Comparison of ENCODE assay signal across 8 cellular contexts in the genomic region with DNA sequence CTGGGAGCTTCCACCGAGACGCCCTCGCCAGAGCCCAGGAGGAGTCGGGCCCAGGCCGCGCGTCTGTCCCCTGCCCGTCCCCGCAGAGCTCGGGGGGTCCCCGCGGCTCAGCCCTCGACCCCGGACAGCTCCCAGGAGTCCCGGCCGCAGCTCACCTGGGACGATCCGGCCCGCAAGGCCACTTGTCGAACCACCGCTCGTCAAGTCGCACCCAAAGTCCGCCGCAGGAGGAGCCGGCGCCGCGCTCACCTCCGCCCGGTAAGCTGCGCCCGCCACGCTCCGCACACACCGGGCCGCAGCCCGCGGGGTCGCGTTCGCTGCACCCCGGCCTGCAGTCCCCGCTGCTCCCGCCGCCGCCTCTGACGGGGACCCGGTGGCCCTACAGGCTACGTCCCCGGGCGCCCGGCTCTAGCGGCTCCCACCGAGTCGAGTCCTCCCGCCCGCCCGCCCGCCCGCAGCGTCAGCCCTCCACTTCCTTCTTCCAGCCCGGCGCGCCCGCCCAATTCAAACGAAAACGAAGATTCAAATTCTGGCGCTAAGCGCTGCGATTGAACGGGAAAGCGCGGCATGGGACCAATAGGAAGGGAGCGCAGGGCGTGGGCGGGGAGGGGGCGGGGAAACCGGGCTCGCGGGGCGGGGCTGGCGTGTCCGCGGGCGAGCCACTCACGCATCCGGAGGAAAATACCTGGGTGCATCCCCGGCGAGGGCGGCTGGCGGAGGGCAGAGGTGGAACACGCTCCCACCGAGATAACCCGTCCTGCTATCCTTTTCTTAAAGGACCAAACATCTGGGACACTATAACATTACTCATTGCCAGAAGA. TPM values are rescaled to one million over a fixed set of nuclear protein-coding genes. Genes with fewer than 3 reads are reported as not detected.
DNase-seq lines count a peak whose midpoint lies in the region; ATAC-seq and TF ChIP-seq lines count a peak whose summit lies in the region.

A gene with protein sequence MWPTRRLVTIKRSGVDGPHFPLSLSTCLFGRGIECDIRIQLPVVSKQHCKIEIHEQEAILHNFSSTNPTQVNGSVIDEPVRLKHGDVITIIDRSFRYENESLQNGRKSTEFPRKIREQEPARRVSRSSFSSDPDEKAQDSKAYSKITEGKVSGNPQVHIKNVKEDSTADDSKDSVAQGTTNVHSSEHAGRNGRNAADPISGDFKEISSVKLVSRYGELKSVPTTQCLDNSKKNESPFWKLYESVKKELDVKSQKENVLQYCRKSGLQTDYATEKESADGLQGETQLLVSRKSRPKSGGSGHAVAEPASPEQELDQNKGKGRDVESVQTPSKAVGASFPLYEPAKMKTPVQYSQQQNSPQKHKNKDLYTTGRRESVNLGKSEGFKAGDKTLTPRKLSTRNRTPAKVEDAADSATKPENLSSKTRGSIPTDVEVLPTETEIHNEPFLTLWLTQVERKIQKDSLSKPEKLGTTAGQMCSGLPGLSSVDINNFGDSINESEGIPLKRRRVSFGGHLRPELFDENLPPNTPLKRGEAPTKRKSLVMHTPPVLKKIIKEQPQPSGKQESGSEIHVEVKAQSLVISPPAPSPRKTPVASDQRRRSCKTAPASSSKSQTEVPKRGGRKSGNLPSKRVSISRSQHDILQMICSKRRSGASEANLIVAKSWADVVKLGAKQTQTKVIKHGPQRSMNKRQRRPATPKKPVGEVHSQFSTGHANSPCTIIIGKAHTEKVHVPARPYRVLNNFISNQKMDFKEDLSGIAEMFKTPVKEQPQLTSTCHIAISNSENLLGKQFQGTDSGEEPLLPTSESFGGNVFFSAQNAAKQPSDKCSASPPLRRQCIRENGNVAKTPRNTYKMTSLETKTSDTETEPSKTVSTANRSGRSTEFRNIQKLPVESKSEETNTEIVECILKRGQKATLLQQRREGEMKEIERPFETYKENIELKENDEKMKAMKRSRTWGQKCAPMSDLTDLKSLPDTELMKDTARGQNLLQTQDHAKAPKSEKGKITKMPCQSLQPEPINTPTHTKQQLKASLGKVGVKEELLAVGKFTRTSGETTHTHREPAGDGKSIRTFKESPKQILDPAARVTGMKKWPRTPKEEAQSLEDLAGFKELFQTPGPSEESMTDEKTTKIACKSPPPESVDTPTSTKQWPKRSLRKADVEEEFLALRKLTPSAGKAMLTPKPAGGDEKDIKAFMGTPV (N-terminal part only) (minus strand): TSS at position 480 of the 821 bp plus-strand sequence. CDS start 756 bp downstream, outside the sequence.

- H3K9ac ChIP-seq in liver (ENCODE audit: low read depth in 1 of 2, low read length in 2 of 2) = no peak within 1 kb of the TSS

- no peak within 1 kb of the TSS for H3K27ac ChIP-seq in liver (ENCODE audit: low read depth in 1 of 2, low read length in 2 of 2)

- H3K36me3 ChIP-seq in liver (ENCODE audit: control insufficient read depth in 4 of 4, insufficient read depth in 3 of 4, low read depth in 1 of 4, low read length in 3 of 4) = no peaks in the 10 kb centered on the region

- peak within 1 kb of the TSS; percentile 96 for H3K4me3 Mint-ChIP-seq in activated CD4-positive, alpha-beta T cell treated with anti-CD3 and anti-CD28 coated beads, Interleukin-2, amount 10 ng/mL, durations not matched to agents 7 days and 5 days

- 1% methylated on average over 95 of the region's 95 CpGs for WGBS in liver

- H3K9me3 ChIP-seq in liver (ENCODE audit: control insufficient read depth in 4 of 4, low read length in 3 of 4) = no peaks in the 10 kb centered on the region

- peaks cover 3 to 6% (median 6%) of the 10 kb centered on the region in 4 donors for H3K27me3 ChIP-seq in liver (ENCODE audit: control insufficient read depth in 4 of 4, insufficient read depth in 4 of 4, low read length in 3 of 4)

- no peak for TF ChIP-seq CTCF in liver (IDR thresholded peaks at IDR 0.05; ENCODE audit: low read depth, low read length, missing input control)

- peaks cover 6 to 13% (median 10%) of the 10 kb centered on the region in 4 donors for H3K4me1 ChIP-seq in liver (ENCODE audit: control insufficient read depth in 4 of 4, insufficient read depth in 4 of 4, low read length in 3 of 4)

- peaks cover 41% of the 10 kb centered on the region for H3K36me3 Mint-ChIP-seq in activated CD4-positive, alpha-beta T cell treated with anti-CD3 and anti-CD28 coated beads, Interleukin-2, amount 10 ng/mL, durations not matched to agents 7 days and 5 days (ENCODE audit: low read depth)

- H3K4me1 Mint-ChIP-seq in activated CD4-positive, alpha-beta T cell treated with anti-CD3 and anti-CD28 coated beads, Interleukin-2, amount 10 ng/mL, durations not matched to agents 7 days and 5 days = peaks cover 44% of the 10 kb centered on the region

- POLR2A ChIA-PET in activated CD4-positive, alpha-beta T cell treated with anti-CD3 and anti-CD28 coated beads, Interleukin-2, amount 10 ng/mL, durations not matched to agents 7 days and 5 days (lab: Charles Lee) = interaction anchor here (0.7 to 0.8 kb wide), 2 partner anchors 19 to 74 kb away, joined by 3 to 4 read pairs; no protein-coding TSS in a partner anchor

- peak; percentile 63 for ATAC-seq in GM19328 (IDR thresholded peaks at IDR 0.05; ENCODE audit: unreplicated experiment)
- ATAC-seq in HG03460 (IDR thresholded peaks at IDR 0.05; ENCODE audit: unreplicated experiment) = peak; percentile 88

- no peaks in the 10 kb centered on the region for H3K9me3 Mint-ChIP-seq in activated CD4-positive, alpha-beta T cell treated with anti-CD3 and anti-CD28 coated beads, Interleukin-2, amount 10 ng/mL, durations not matched to agents 7 days and 5 days

- no peak for TF ChIP-seq RAD21 in liver (IDR thresholded peaks at IDR 0.05)

- peaks cover 6% of the 10 kb centered on the region for H3K27me3 Mint-ChIP-seq in activated CD4-positive, alpha-beta T cell treated with anti-CD3 and anti-CD28 coated beads, Interleukin-2, amount 10 ng/mL, durations not matched to agents 7 days and 5 days

- peak in 11 of 14 donors; percentile 8 to 64 (median 38) for DNase-seq in C1 segment of cervical spinal cord (lab: John Stamatoyannopoulos, UW)
- peak; percentile 94 for DNase-seq in NCI-H69 (lab: John Stamatoyannopoulos, UW)
- peak; percentile 95 for DNase-seq in activated CD4-positive, alpha-beta T cell treated with anti-CD3 and anti-CD28 coated beads, Interleukin-2, amount 10 ng/mL, durations not matched to agents 7 days and 5 days
- peak; percentile 93 for DNase-seq in dermis blood vessel endothelial cell
- peak; percentile 86 to 89 for DNase-seq in stimulated activated CD4-positive, alpha-beta T cell treated with anti-CD3 and anti-CD28 coated beads, Interleukin-2, amount 100 ng/mL, for 48 hours

- CTCF ChIA-PET in activated CD4-positive, alpha-beta T cell treated with anti-CD3 and anti-CD28 coated beads, Interleukin-2, amount 10 ng/mL, durations not matched to agents 7 days and 5 days (lab: Charles Lee) = interaction anchor here (0.7 to 1.4 kb wide), 9 partner anchors 11 to 91 kb away, joined by 3 to 4 read pairs (median 3); no protein-coding TSS in a partner anchor

- peak within 1 kb of the TSS in 2 of 3 donors; percentile 43 to 66 for H3K4me3 ChIP-seq in liver (ENCODE audit: low read depth in 1 of 3, low read length in 3 of 3)

- H3K27ac Mint-ChIP-seq in activated CD4-positive, alpha-beta T cell treated with anti-CD3 and anti-CD28 coated beads, Interleukin-2, amount 10 ng/mL, durations not matched to agents 7 days and 5 days = peak within 1 kb of the TSS; percentile 96

TF ChIP-seq in liver, 16 proteins besides CTCF, POLR2A, EP300 and RAD21:
- peak; percentile 82 to 84 for TF ChIP-seq EGR1 (IDR thresholded peaks at IDR 0.05; ENCODE audit: low read depth in 2 of 2)
- TF ChIP-seq RXRA (IDR thresholded peaks at IDR 0.05) = no peak
- TF ChIP-seq SP1 (IDR thresholded peaks at IDR 0.05) = peak; percentile 25

RNA-seq across cellular contexts. Expression of the gene that starts here (rescaled TPM):
- 100 to 1,000 TPM; 328 to 345 TPM for total RNA-seq in activated CD4-positive, alpha-beta T cell treated with anti-CD3 and anti-CD28 coated beads, Interleukin-2, amount 10 ng/mL, durations not matched to agents 7 days and 5 days
- total RNA-seq in dermis blood vessel endothelial cell = 7.3 and 49.0 TPM in 2 replicates
- 10 to 100 TPM in 1 of 2 donors, under 1 TPM in 1; 0.25 to 54.5 TPM for total RNA-seq in liver
- 1 to 10 TPM in 1 of 2 donors, under 1 TPM in 1; 0.50 to 1.6 TPM for polyA plus RNA-seq in liver

Comparison
In these comparisons a context has a peak if more than half of its experiments do, and no peak if none do; other contexts are left out.
1. DNase-seq: peak in every context shown above with its lines; median percentile 95 in activated CD4-positive, alpha-beta T cell treated with anti-CD3 and anti-CD28 coated beads, Interleukin-2, amount 10 ng/mL, durations not matched to agents 7 days and 5 days; 94 in NCI-H69; 93 in dermis blood vessel endothelial cell; 88 in stimulated activated CD4-positive, alpha-beta T cell treated with anti-CD3 and anti-CD28 coated beads, Interleukin-2, amount 100 ng/mL, for 48 hours; 38 in C1 segment of cervical spinal cord.